Comparison of ENCODE assay signal across 24 cellular contexts in genomic region chr2:84861539-84861938, GRCh38. TPM values are rescaled to one million over a fixed set of nuclear protein-coding genes. Genes with fewer than 3 reads are reported as not detected.
DNase-seq lines count a peak whose midpoint lies in the region; ATAC-seq and TF ChIP-seq lines count a peak whose summit lies in the region.
"Had no signal": no experiment of that assay in that cellular context is flagged by ENCODE, and none has a peak within 500 bp of the region (broad histone marks: within the 10 kb centered on the region; RNA-seq: fewer than 3 reads in every experiment).

No MANE protein-coding gene starts in this region.

- H3K4me1 Mint-ChIP-seq in activated T-cell treated with anti-CD3 and anti-CD28 coated beads, Interleukin-2, amount 50 U/mL, for 72 hours (ENCODE audit: low read depth), result peaks cover 94% of the 10 kb centered on the region
- H3K4me1 Mint-ChIP-seq in GM23338, result peaks cover 13% of the 10 kb centered on the region

- no peak for DNase-seq in activated T-cell treated with anti-CD3 and anti-CD28 coated beads, Interleukin-2, amount 50 U/mL, for 72 hours
- no peak for DNase-seq in activated T-cell treated with anti-CD3 and anti-CD28 coated beads for 4 hours
- DNase-seq in GM23338 (ENCODE audit: low spot score), result no peak
- peak in 1 of 2 donors; percentile 45 for DNase-seq in activated naive CD4-positive, alpha-beta T cell treated with anti-CD3 and anti-CD28 coated beads, Interleukin-2, amount 50 U/mL, for 72 hours (ENCODE audit: low spot score in 2 of 2)
- DNase-seq in mesenteric fat pad (ENCODE audit: low spot score), result peak; percentile 51
- DNase-seq in effector CD4-positive, alpha-beta T cell, result no peak
- DNase-seq: amniotic stem cell; brain microvascular endothelial cell; effector memory CD8-positive, alpha-beta T cell; heart left ventricle; MV-4-11; NCI-H146; pancreas; retina; small intestine; stimulated activated CD4-positive, alpha-beta T cell treated with anti-CD3 and anti-CD28 coated beads, Interleukin-2, amount 100 ng/mL, for 24 hours; T-helper 9 cell; upper lobe of left lung; WERI-Rb-1 had no signal

- peaks cover 15% of the 10 kb centered on the region for H3K27me3 ChIP-seq in GM23338 (ENCODE audit: insufficient read depth)
- H3K27me3 ChIP-seq: brain microvascular endothelial cell, heart left ventricle, pancreas, upper lobe of left lung had no signal

- H3K79me2 ChIP-seq in GM23338 (replicated peaks; ENCODE audit: insufficient read depth), result no peaks in the 10 kb centered on the region

- no peaks in the 10 kb centered on the region for H3K36me3 ChIP-seq in GM23338 (ENCODE audit: insufficient read depth)
- H3K36me3 ChIP-seq: brain microvascular endothelial cell, HAP-1, heart left ventricle, pancreas, upper lobe of left lung, WERI-Rb-1 had no signal

- no peaks in the 10 kb centered on the region for H3K27me3 Mint-ChIP-seq in activated T-cell treated with anti-CD3 and anti-CD28 coated beads, Interleukin-2, amount 50 U/mL, for 72 hours (ENCODE audit: low read depth)
- peaks cover 23% of the 10 kb centered on the region for H3K27me3 Mint-ChIP-seq in GM23338 (ENCODE audit: insufficient read depth, low read depth, poor library complexity)
- H3K27me3 Mint-ChIP-seq: effector memory CD8-positive, alpha-beta T cell had no signal

- H4K20me1 ChIP-seq in GM23338 (replicated peaks; ENCODE audit: insufficient read depth), result no peaks in the 10 kb centered on the region; the same call in 1 of the 2 replicates

- TF ChIP-seq CTCF in GM23338 (conservative IDR thresholded peaks at IDR 0.05; ENCODE audit: low read depth in 2 of 2), result no peak

- H3K4me3 Mint-ChIP-seq in activated T-cell treated with anti-CD3 and anti-CD28 coated beads, Interleukin-2, amount 50 U/mL, for 72 hours, result peak overlapping the region; percentile 53 to 57
- H3K4me3 Mint-ChIP-seq in GM23338, result no peak overlapping the region
- H3K4me3 Mint-ChIP-seq: activated T-helper 1 cell treated with anti-CD3 and anti-CD28 coated beads, Interleukin-12 subunit alpha, Interleukin-12 subunit beta, Interleukin-2, Interleukin-4 antibody, amounts not matched to agents 30 ng/mL and 10 ng/mL and 1 ng/mL, durations not matched to agents 14 hours and 24 hours and 36 hours; neural crest cell had no signal

- H3K27ac Mint-ChIP-seq in activated T-cell treated with anti-CD3 and anti-CD28 coated beads, Interleukin-2, amount 50 U/mL, for 72 hours, result peak overlapping the region; percentile 85
- H3K27ac Mint-ChIP-seq in GM23338, result no peak overlapping the region
- H3K27ac Mint-ChIP-seq in activated naive CD4-positive, alpha-beta T cell treated with anti-CD3 and anti-CD28 coated beads, Interleukin-2, amount 50 U/mL, for 72 hours, result peak overlapping the region; percentile 81 to 87
- H3K27ac Mint-ChIP-seq: activated T-helper 1 cell treated with anti-CD3 and anti-CD28 coated beads, Interleukin-12 subunit alpha, Interleukin-12 subunit beta, Interleukin-2, Interleukin-4 antibody, amounts not matched to agents 30 ng/mL and 10 ng/mL and 1 ng/mL, durations not matched to agents 14 hours and 24 hours and 36 hours had no signal

- H3K9me3 Mint-ChIP-seq in activated T-cell treated with anti-CD3 and anti-CD28 coated beads, Interleukin-2, amount 50 U/mL, for 72 hours, result no peaks in the 10 kb centered on the region
- peaks cover 3% of the 10 kb centered on the region; the same call in 2 of the 3 replicates for H3K9me3 Mint-ChIP-seq in GM23338
- no peaks in the 10 kb centered on the region for H3K9me3 Mint-ChIP-seq in activated naive CD4-positive, alpha-beta T cell treated with anti-CD3 and anti-CD28 coated beads, Interleukin-2, amount 50 U/mL, for 72 hours
- H3K9me3 Mint-ChIP-seq: activated T-helper 1 cell treated with anti-CD3 and anti-CD28 coated beads, Interleukin-12 subunit alpha, Interleukin-12 subunit beta, Interleukin-2, Interleukin-4 antibody, amounts not matched to agents 30 ng/mL and 10 ng/mL and 1 ng/mL, durations not matched to agents 14 hours and 24 hours and 36 hours; effector memory CD8-positive, alpha-beta T cell had no signal

- H3K4me3 ChIP-seq in GM23338, result no peak overlapping the region
- H3K4me3 ChIP-seq: HAP-1, heart left ventricle, pancreas, upper lobe of left lung had no signal

- peaks cover 5% of the 10 kb centered on the region; the same call in 1 of the 2 replicates for H3K9me2 ChIP-seq in GM23338 (ENCODE audit: insufficient read depth)

- H2AFZ ChIP-seq in GM23338, result no peak overlapping the region

- H3K4me2 ChIP-seq in GM23338, result 0 out of 2 replicates have a peak overlapping the region, but pooled peaks have one; percentile 20

- no peaks in the 10 kb centered on the region for H3F3A ChIP-seq in GM23338 (replicated peaks; ENCODE audit: low read depth)

- no peak for ATAC-seq in activated T-cell treated with anti-CD3 and anti-CD28 coated beads, Interleukin-2, amount 50 U/mL, for 72 hours (replicated peaks in 1 of 2)
- peak; percentile 58 for ATAC-seq in GM23338
- ATAC-seq in activated naive CD4-positive, alpha-beta T cell treated with anti-CD3 and anti-CD28 coated beads, Interleukin-2, amount 50 U/mL, for 72 hours, result no peak
- no peak for ATAC-seq in GM21526 (IDR thresholded peaks at IDR 0.05; ENCODE audit: low FRiP score, unreplicated experiment)
- ATAC-seq: effector memory CD8-positive, alpha-beta T cell; heart left ventricle; pancreas had no signal

- peaks cover 1 to 9% of the 10 kb centered on the region in 2 donors for H3K36me3 Mint-ChIP-seq in activated T-cell treated with anti-CD3 and anti-CD28 coated beads, Interleukin-2, amount 50 U/mL, for 72 hours (ENCODE audit: insufficient read depth in 2 of 2)
- no peaks in the 10 kb centered on the region for H3K36me3 Mint-ChIP-seq in GM23338 (ENCODE audit: low read depth)
- peaks cover 4 to 24% of the 10 kb centered on the region in 2 donors for H3K36me3 Mint-ChIP-seq in activated naive CD4-positive, alpha-beta T cell treated with anti-CD3 and anti-CD28 coated beads, Interleukin-2, amount 50 U/mL, for 72 hours

- peaks cover 8% of the 10 kb centered on the region; the same call in 1 of the 2 replicates for H3K4me1 ChIP-seq in GM23338 (ENCODE audit: insufficient read depth)
- H3K4me1 ChIP-seq: HAP-1, pancreas, upper lobe of left lung had no signal

- H3K27ac ChIP-seq in GM23338 (ENCODE audit: low read depth), result no peak overlapping the region
- H3K27ac ChIP-seq: brain microvascular endothelial cell, heart left ventricle, pancreas, RWPE1, upper lobe of left lung, WERI-Rb-1 had no signal

TF ChIP-seq in GM23338, 12 proteins besides CTCF, POLR2A, EP300 and RAD21 (continues in another document):
- no peak for TF ChIP-seq STAT1 (IDR thresholded peaks at IDR 0.05; ENCODE audit: unreplicated experiment)
- no peak for TF ChIP-seq EZH2phosphoT487 (IDR thresholded peaks at IDR 0.05; ENCODE audit: unreplicated experiment)
- TF ChIP-seq POLR2AphosphoS5 (IDR thresholded peaks at IDR 0.05; ENCODE audit: low read depth), result no peak
- no peak for TF ChIP-seq CREB1 (CRISPR knock-in tag; IDR thresholded peaks at IDR 0.05; ENCODE audit: low read depth)
- TF ChIP-seq JUNB (IDR thresholded peaks at IDR 0.05; ENCODE audit: unreplicated experiment), result no peak
- TF ChIP-seq EZH2 (IDR thresholded peaks at IDR 0.05; ENCODE audit: low read depth, unreplicated experiment), result no peak
- no peak for TF ChIP-seq REST (IDR thresholded peaks at IDR 0.05; ENCODE audit: unreplicated experiment)
- TF ChIP-seq NANOG (IDR thresholded peaks at IDR 0.05; ENCODE audit: borderline replicate concordance), result no peak

RNA-seq across cellular contexts. Expression of gene TRABD2A, which starts 19.3 kb away (rescaled TPM):
- total RNA-seq in activated T-cell treated with anti-CD3 and anti-CD28 coated beads, Interleukin-2, amount 50 U/mL, for 72 hours, result 10 to 100 TPM; 35.1 to 39.4 TPM
- total RNA-seq in GM23338 (2014; rRNA removed; shearing (Covaris generic)), result 12.1 and 15.7 TPM in 2 replicates
- 5.5 and 6.0 TPM in 2 replicates for polyA plus RNA-seq in GM23338 (2016; fragmentation: Nextera tagmentation; extraction: Ambion mirVana)
- total RNA-seq in activated naive CD4-positive, alpha-beta T cell treated with anti-CD3 and anti-CD28 coated beads, Interleukin-2, amount 50 U/mL, for 72 hours, result 10 to 100 TPM; 53.6 to 59.9 TPM
- 6.3 TPM for total RNA-seq in mesenteric fat pad

RNA-seq across cellular contexts. Expression of gene TMSB10, which starts 43.9 kb away (rescaled TPM):
- 1,000 to 10,000 TPM in 1 of 2 donors, 100 to 1,000 TPM in 1; 884 to 1,078 TPM for total RNA-seq in activated T-cell treated with anti-CD3 and anti-CD28 coated beads, Interleukin-2, amount 50 U/mL, for 72 hours
- 834 and 976 TPM in 2 replicates for total RNA-seq in GM23338 (2014; rRNA removed; shearing (Covaris generic))
- polyA plus RNA-seq in GM23338 (2016; fragmentation: Nextera tagmentation; extraction: Ambion mirVana), result 2,942 and 3,166 TPM in 2 replicates
- 1,000 to 10,000 TPM; 1,249 to 2,802 TPM for total RNA-seq in activated naive CD4-positive, alpha-beta T cell treated with anti-CD3 and anti-CD28 coated beads, Interleukin-2, amount 50 U/mL, for 72 hours
- 1,485 TPM for total RNA-seq in mesenteric fat pad
